11 cellular contexts compared by ENCODE assay signal in the genomic region with DNA sequence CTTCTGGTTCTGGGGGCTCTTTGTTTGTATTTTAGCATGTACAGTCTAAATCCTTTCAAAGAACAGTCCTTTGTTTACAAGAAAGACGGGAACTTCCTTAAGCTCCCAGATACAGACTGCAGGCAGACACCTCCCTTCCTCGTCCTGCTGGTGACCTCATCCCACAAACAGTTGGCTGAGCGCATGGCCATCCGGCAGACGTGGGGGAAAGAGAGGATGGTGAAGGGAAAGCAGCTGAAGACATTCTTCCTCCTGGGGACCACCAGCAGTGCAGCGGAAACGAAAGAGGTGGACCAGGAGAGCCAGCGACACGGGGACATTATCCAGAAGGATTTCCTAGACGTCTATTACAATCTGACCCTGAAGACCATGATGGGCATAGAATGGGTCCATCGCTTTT. TPM values are rescaled to one million over a fixed set of nuclear protein-coding genes. Genes with fewer than 3 reads are reported as not detected.
DNase-seq lines count a peak whose midpoint lies in the region; ATAC-seq and TF ChIP-seq lines count a peak whose summit lies in the region.
"Had no signal": no experiment of that assay in that cellular context is flagged by ENCODE, and none has a peak within 500 bp of the region (broad histone marks: within the 10 kb centered on the region; RNA-seq: fewer than 3 reads in every experiment).

No MANE protein-coding gene starts in this region.

- no peaks in the 10 kb centered on the region for H3K36me3 Mint-ChIP-seq in naive thymus-derived CD4-positive, alpha-beta T cell

- no peaks in the 10 kb centered on the region for H3K36me3 ChIP-seq in gastroesophageal sphincter
- H3K36me3 ChIP-seq in naive thymus-derived CD4-positive, alpha-beta T cell (ENCODE audit: control insufficient read depth in 2 of 3, insufficient read depth in 3 of 3, low read length in 3 of 3) = no peaks in the 10 kb centered on the region

- POLR2A ChIA-PET in naive thymus-derived CD4-positive, alpha-beta T cell (lab: Charles Lee) = no interaction called here

- TF ChIP-seq EP300 in gastroesophageal sphincter (IDR thresholded peaks at IDR 0.05) = no peak

- H3K27ac ChIP-seq in gastroesophageal sphincter = peak overlapping the region in 2 of 4 donors; percentile 15 to 56
- H3K27ac ChIP-seq in naive thymus-derived CD4-positive, alpha-beta T cell (ENCODE audit: low read depth, low read length) = no peak overlapping the region
- H3K27ac ChIP-seq: HL-60 had no signal

- H3K4me1 Mint-ChIP-seq in naive thymus-derived CD4-positive, alpha-beta T cell = peaks cover 0 to 5% (median 0%) of the 10 kb centered on the region in 7 donors

- DNase-seq in ELR (ENCODE audit: low read depth) (peak; percentile 85), retinal pigment epithelial cell (ENCODE audit: low read depth) (peak; percentile 48)
- no peak for DNase-seq in naive thymus-derived CD4-positive, alpha-beta T cell
- DNase-seq in effector CD8-positive, alpha-beta T cell (lab: John Stamatoyannopoulos, UW) = no peak
- DNase-seq: stimulated activated naive CD4-positive, alpha-beta T cell had no signal

- H3K9me3 ChIP-seq in gastroesophageal sphincter = no peaks in the 10 kb centered on the region
- no peaks in the 10 kb centered on the region for H3K9me3 ChIP-seq in naive thymus-derived CD4-positive, alpha-beta T cell (ENCODE audit: control insufficient read depth in 2 of 3, low read length in 3 of 3)

- no peak for TF ChIP-seq POLR2A in gastroesophageal sphincter (IDR thresholded peaks at IDR 0.05)

- H3K4me1 ChIP-seq in gastroesophageal sphincter = peaks cover 0 to 15% (median 6%) of the 10 kb centered on the region in 3 donors
- no peaks in the 10 kb centered on the region for H3K4me1 ChIP-seq in naive thymus-derived CD4-positive, alpha-beta T cell (ENCODE audit: control insufficient read depth in 2 of 2, insufficient read depth in 2 of 2, low read length in 2 of 2)

- TF ChIP-seq CTCF in gastroesophageal sphincter (IDR thresholded peaks at IDR 0.05) (no peak), retinal pigment epithelial cell (conservative IDR thresholded peaks at IDR 0.05; ENCODE audit: low read depth, low read length) (no peak)

- H3K27me3 Mint-ChIP-seq in naive thymus-derived CD4-positive, alpha-beta T cell = peaks cover 3 to 52% (median 22%) of the 10 kb centered on the region in 5 donors

- ATAC-seq in SK-N-SH treated with all-trans-retinoic acid at 6 μM for 48 hours = peak; percentile 95
- ATAC-seq in gastroesophageal sphincter = peak; percentile 79
- ATAC-seq in HG02610 (IDR thresholded peaks at IDR 0.05; ENCODE audit: unreplicated experiment) = no peak
- ATAC-seq in naive thymus-derived CD4-positive, alpha-beta T cell = no peak
- ATAC-seq in HG02678 (IDR thresholded peaks at IDR 0.05; ENCODE audit: unreplicated experiment) = no peak

- H3K4me3 Mint-ChIP-seq in naive thymus-derived CD4-positive, alpha-beta T cell = no peak overlapping the region

- intact Hi-C loops in naive thymus-derived CD4-positive, alpha-beta T cell (cut with micrococcal nuclease) = no loop called here

- CTCF ChIA-PET in naive thymus-derived CD4-positive, alpha-beta T cell (lab: Charles Lee) = no interaction called here

- H3K4me3 ChIP-seq in gastroesophageal sphincter = peak overlapping the region in 1 of 2 donors; percentile 15
- no peak overlapping the region for H3K4me3 ChIP-seq in retinal pigment epithelial cell (ENCODE audit: low read length)
- no peak overlapping the region for H3K4me3 ChIP-seq in naive thymus-derived CD4-positive, alpha-beta T cell (ENCODE audit: low read length)

- H3K27ac Mint-ChIP-seq in naive thymus-derived CD4-positive, alpha-beta T cell = no peak overlapping the region

- peaks cover 0 to 10% (median 0%) of the 10 kb centered on the region in 11 donors for H3K9me3 Mint-ChIP-seq in naive thymus-derived CD4-positive, alpha-beta T cell

- WGBS in gastroesophageal sphincter (ENCODE audit: low coverage in 1 of 2), 2 donors = 0 to 15% methylated on average over 2 to 11 of the region's 11 CpGs

- H3K27me3 ChIP-seq in gastroesophageal sphincter = no peaks in the 10 kb centered on the region
- H3K27me3 ChIP-seq in naive thymus-derived CD4-positive, alpha-beta T cell (ENCODE audit: control insufficient read depth in 2 of 2, insufficient read depth in 2 of 2, low read length in 2 of 2) = no peaks in the 10 kb centered on the region

TF ChIP-seq in SK-N-SH treated with all-trans-retinoic acid at 6 μM for 48 hours, 23 proteins besides CTCF, POLR2A, EP300 and RAD21:
- TF ChIP-seq CSDC2 (CRISPR knock-in tag; IDR thresholded peaks at IDR 0.05) = no peak
- TF ChIP-seq ISL1 (CRISPR knock-in tag; IDR thresholded peaks at IDR 0.05) = no peak
- no peak for TF ChIP-seq ZFP30 (CRISPR knock-in tag; IDR thresholded peaks at IDR 0.05)
- TF ChIP-seq RARB (CRISPR knock-in tag; IDR thresholded peaks at IDR 0.05) = no peak
- TF ChIP-seq, protein P1, sequence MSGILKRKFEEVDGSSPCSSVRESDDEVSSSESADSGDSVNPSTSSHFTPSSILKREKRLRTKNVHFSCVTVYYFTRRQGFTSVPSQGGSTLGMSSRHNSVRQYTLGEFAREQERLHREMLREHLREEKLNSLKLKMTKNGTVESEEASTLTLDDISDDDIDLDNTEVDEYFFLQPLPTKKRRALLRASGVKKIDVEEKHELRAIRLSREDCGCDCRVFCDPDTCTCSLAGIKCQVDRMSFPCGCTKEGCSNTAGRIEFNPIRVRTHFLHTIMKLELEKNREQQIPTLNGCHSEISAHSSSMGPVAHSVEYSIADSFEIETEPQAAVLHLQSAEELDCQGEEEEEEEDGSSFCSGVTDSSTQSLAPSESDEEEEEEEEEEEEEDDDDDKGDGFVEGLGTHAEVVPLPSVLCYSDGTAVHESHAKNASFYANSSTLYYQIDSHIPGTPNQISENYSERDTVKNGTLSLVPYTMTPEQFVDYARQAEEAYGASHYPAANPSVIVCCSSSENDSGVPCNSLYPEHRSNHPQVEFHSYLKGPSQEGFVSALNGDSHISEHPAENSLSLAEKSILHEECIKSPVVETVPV (CRISPR knock-in tag; IDR thresholded peaks at IDR 0.05) = no peak
- no peak for TF ChIP-seq GLIS3 (CRISPR knock-in tag; IDR thresholded peaks at IDR 0.05)
- TF ChIP-seq TCF4 (CRISPR knock-in tag; IDR thresholded peaks at IDR 0.05; ENCODE audit: borderline replicate concordance) = no peak
- TF ChIP-seq SNAI2 (CRISPR knock-in tag; IDR thresholded peaks at IDR 0.05) = no peak
- TF ChIP-seq PPARA (CRISPR knock-in tag; IDR thresholded peaks at IDR 0.05; ENCODE audit: borderline replicate concordance) = no peak
- no peak for TF ChIP-seq ZFP3 (CRISPR knock-in tag; IDR thresholded peaks at IDR 0.05)
- TF ChIP-seq ZNF70 (CRISPR knock-in tag; IDR thresholded peaks at IDR 0.05) = no peak
- TF ChIP-seq ZC3H10 (CRISPR knock-in tag; IDR thresholded peaks at IDR 0.05) = no peak
- no peak for TF ChIP-seq ARNTL (CRISPR knock-in tag; IDR thresholded peaks at IDR 0.05; ENCODE audit: borderline replicate concordance, low read depth)
TF ChIP-seq in SK-N-SH treated with all-trans-retinoic acid at 6 μM for 48 hours: peak in this region for 0.

RNA-seq across cellular contexts. Expression of a gene that starts 47.9 kb away (rescaled TPM):
- total RNA-seq in gastroesophageal sphincter = 1 to 10 TPM in 2 of 4 donors, under 1 TPM in 2; 0.13 to 1.3 (median 0.77) TPM
- total RNA-seq in naive thymus-derived CD4-positive, alpha-beta T cell = not detected
- polyA plus RNA-seq in naive thymus-derived CD4-positive, alpha-beta T cell = not detected
- total RNA-seq: T-helper 1 cell treated with Interleukin-12 subunit alpha and Interleukin-12 subunit beta and Interleukin-4 antibody, amounts not matched to agents 30 ng/mL and 1 ng/mL, for 36 hours had no signal

Comparison
In these comparisons a context has a peak if more than half of its experiments do, and no peak if none do; other contexts are left out.
1. DNase-seq: peak in ELR (single experiment) and retinal pigment epithelial cell (single experiment); none in naive thymus-derived CD4-positive, alpha-beta T cell (0 of 9) and effector CD8-positive, alpha-beta T cell (single experiment).
2. ATAC-seq: peak in SK-N-SH treated with all-trans-retinoic acid at 6 μM for 48 hours (single experiment) and gastroesophageal sphincter (single experiment); none in HG02610 (single experiment), naive thymus-derived CD4-positive, alpha-beta T cell (single experiment) and HG02678 (single experiment).